In genomic region chr10:125629758-125630376, GRCh38 we compare ENCODE assay signal across 9 cellular contexts. TPM values are rescaled to one million over a fixed set of nuclear protein-coding genes. Genes with fewer than 3 reads are reported as not detected.
DNase-seq lines count a peak whose midpoint lies in the region; ATAC-seq and TF ChIP-seq lines count a peak whose summit lies in the region.
"Had no signal": no experiment of that assay in that cellular context is flagged by ENCODE, and none has a peak within 500 bp of the region (broad histone marks: within the 10 kb centered on the region; RNA-seq: fewer than 3 reads in every experiment).

No MANE protein-coding gene starts in this region.

- no peak overlapping the region for H3K27ac Mint-ChIP-seq in naive thymus-derived CD8-positive, alpha-beta T cell
- H3K27ac Mint-ChIP-seq: T-helper 1 cell treated with Interleukin-12 subunit alpha and Interleukin-12 subunit beta and Interleukin-4 antibody, amounts not matched to agents 30 μg/mL and 1 μg/mL, for 36 hours had no signal

- H3K36me3 Mint-ChIP-seq in naive thymus-derived CD8-positive, alpha-beta T cell = no peaks in the 10 kb centered on the region

- H3K4me3 Mint-ChIP-seq in naive thymus-derived CD8-positive, alpha-beta T cell = no peak overlapping the region
- H3K4me3 Mint-ChIP-seq: T-helper 1 cell treated with Interleukin-12 subunit alpha and Interleukin-12 subunit beta and Interleukin-4 antibody, amounts not matched to agents 30 μg/mL and 1 μg/mL, for 36 hours had no signal

- no peaks in the 10 kb centered on the region for H3K4me1 ChIP-seq in RWPE2 (ENCODE audit: insufficient read depth, poor library complexity, severe bottlenecking)

- H3K27ac ChIP-seq in RWPE2 (ENCODE audit: poor library complexity, severe bottlenecking) = no peak overlapping the region

- H3K9me3 Mint-ChIP-seq in naive thymus-derived CD8-positive, alpha-beta T cell = peaks cover 0 to 2% (median 0%) of the 10 kb centered on the region in 9 donors
- H3K9me3 Mint-ChIP-seq: T-helper 1 cell treated with Interleukin-12 subunit alpha and Interleukin-12 subunit beta and Interleukin-4 antibody, amounts not matched to agents 30 μg/mL and 1 μg/mL, for 36 hours had no signal

- H3K27me3 Mint-ChIP-seq in naive thymus-derived CD8-positive, alpha-beta T cell = peaks cover 6 to 33% (median 16%) of the 10 kb centered on the region in 5 donors

- no peaks in the 10 kb centered on the region for H3K9me3 ChIP-seq in RWPE2 (ENCODE audit: severe bottlenecking)

- peak; percentile 37 for TF ChIP-seq CTCF in GM10248 (IDR thresholded peaks at IDR 0.05; ENCODE audit: control extremely low read depth, extremely low read depth, low read depth, missing control alignments)
- TF ChIP-seq CTCF in RWPE2 (IDR thresholded peaks at IDR 0.05; ENCODE audit: poor library complexity, severe bottlenecking) = peak; percentile 68

- ATAC-seq in RWPE2 (ENCODE audit: low read depth) (peak; percentile 76), HG03039 (IDR thresholded peaks at IDR 0.05; ENCODE audit: unreplicated experiment) (no peak), GM19397 (IDR thresholded peaks at IDR 0.05; ENCODE audit: unreplicated experiment) (no peak)
- no peak for ATAC-seq in naive thymus-derived CD8-positive, alpha-beta T cell

- CTCF ChIA-PET in GM10248 (lab: Yijun Ruan, JAX) = interaction anchor here (1.5 to 1.6 kb wide), 3 partner anchors 9 to 21 kb away, joined by 3 to 6 read pairs (median 4); no protein-coding TSS in a partner anchor

- H3K27me3 ChIP-seq in RWPE2 (ENCODE audit: insufficient read depth, poor library complexity, severe bottlenecking) = peaks cover 4% of the 10 kb centered on the region

- H3K36me3 ChIP-seq in RWPE2 (ENCODE audit: low read depth) = no peaks in the 10 kb centered on the region

- H3K4me3 ChIP-seq in RWPE2 (ENCODE audit: severe bottlenecking) = no peak overlapping the region

- POLR2A ChIA-PET in GM10248 (lab: Yijun Ruan, JAX) = no interaction called here
- POLR2A ChIA-PET in naive thymus-derived CD8-positive, alpha-beta T cell (lab: Charles Lee) = no interaction called here

- peaks cover 0 to 7% (median under 1%) of the 10 kb centered on the region in 4 donors for H3K4me1 Mint-ChIP-seq in naive thymus-derived CD8-positive, alpha-beta T cell

- peak; percentile 41 for DNase-seq in GM10248 (ENCODE audit: extremely low spot score)
- DNase-seq in HT1080 (ENCODE audit: low read depth) = peak; percentile 55
- no peak for DNase-seq in RWPE2 (ENCODE audit: low spot score)
- DNase-seq in foreskin melanocyte = peak; percentile 16
- no peak for DNase-seq in NCI-H1048 (lab: John Stamatoyannopoulos, UW)
- no peak for DNase-seq in naive thymus-derived CD8-positive, alpha-beta T cell

RNA-seq across cellular contexts. Expression of gene TEX36, which starts 53.1 kb away (rescaled TPM):
- 0.27 TPM in 1 of 2 replicates, not detected in the other for total RNA-seq in HT1080 (2014; rRNA removed; shearing (Covaris generic))
- polyA plus RNA-seq in HT1080 (2015; cell fraction: cytosol; rRNA removed) = 0.09 and 0.22 TPM in 2 replicates
- polyA plus RNA-seq in HT1080 (2015; cell fraction: nucleus; rRNA removed) = not detected in 2 replicates
- not detected for total RNA-seq in naive thymus-derived CD8-positive, alpha-beta T cell
- not detected for polyA plus RNA-seq in naive thymus-derived CD8-positive, alpha-beta T cell

Comparison
In these comparisons a context has a peak if more than half of its experiments do, and no peak if none do; other contexts are left out.
1. DNase-seq: peak in GM10248 (single experiment), HT1080 (single experiment) and foreskin melanocyte (single experiment); none in RWPE2 (single experiment), NCI-H1048 (single experiment) and naive thymus-derived CD8-positive, alpha-beta T cell (0 of 10).